In the genomic region with DNA sequence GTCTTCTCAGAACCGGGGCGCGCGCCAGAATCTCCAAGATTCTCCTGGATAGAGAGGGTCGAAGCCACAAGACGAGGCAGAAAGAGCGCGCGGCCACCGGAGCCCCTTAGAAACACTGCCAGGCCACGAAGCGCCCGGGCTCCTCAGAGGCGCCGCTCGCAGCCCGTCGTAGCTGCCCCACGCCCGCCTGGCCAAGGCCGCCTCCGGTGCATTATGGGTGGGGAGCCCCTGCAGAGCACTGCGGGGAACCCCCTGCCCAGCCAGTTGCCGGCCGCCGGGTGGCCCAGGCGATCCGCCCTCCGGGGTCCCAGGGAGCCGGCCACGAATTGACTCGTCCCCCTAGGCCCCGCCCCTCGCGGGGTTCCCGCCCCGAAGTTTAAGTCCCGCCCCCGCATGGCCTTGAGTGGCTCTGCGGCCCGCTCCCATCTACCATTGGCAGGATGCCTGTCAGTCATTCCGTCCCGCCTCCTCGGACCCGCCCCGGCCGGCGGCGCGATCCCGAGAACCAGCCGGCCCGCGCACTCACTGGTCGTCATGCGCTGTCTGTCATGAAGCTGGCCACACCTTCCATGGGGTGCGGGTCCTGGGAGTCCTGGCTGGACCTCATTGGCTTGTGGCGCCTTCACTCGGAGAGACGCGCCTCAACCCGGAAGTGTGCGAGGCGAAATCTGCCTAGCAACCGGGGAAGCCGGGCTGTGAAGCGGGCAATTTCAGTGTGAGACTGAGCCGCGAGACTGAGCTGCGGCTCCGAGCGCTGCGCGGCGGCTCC, we compare ENCODE assay signal across 8 cellular contexts. TPM values are rescaled to one million over a fixed set of nuclear protein-coding genes. Genes with fewer than 3 reads are reported as not detected.
DNase-seq lines count a peak whose midpoint lies in the region; ATAC-seq, FAIRE-seq and TF ChIP-seq lines count a peak whose summit lies in the region.

No MANE protein-coding gene starts in this region.

- peak overlapping the region; percentile 89 for H3K4me3 Mint-ChIP-seq in natural killer cell

- peak; percentile 83 to 94 (median 85) for ATAC-seq in natural killer cell

- DNase-seq in ELR (ENCODE audit: low read depth) (peak; percentile 100), H54 (ENCODE audit: insufficient read length, low spot score) (peak; percentile 96), LoVo (ENCODE audit: low spot score) (peak; percentile 99), RWPE1 (ENCODE audit: low spot score) (peak; percentile 96), fibroblast of peridontal ligament (ENCODE audit: extremely low read depth) (peak; percentile 99), natural killer cell (peak; percentile 99)
- DNase-seq in activated T-helper 9 cell treated with anti-CD3 and anti-CD28 coated beads, Interleukin-2, amount 50 U/mL, for 16 hours (ENCODE audit: low read depth): peak; percentile 99
- DNase-seq in stimulated activated naive CD4-positive, alpha-beta T cell (lab: John Stamatoyannopoulos, UW): peak; percentile 98 to 100 (median 99)

- POLR2A ChIA-PET in RWPE1 (lab: Yijun Ruan, JAX; ENCODE audit: low non-redundant PET): no interaction called here

- peak; percentile 58 for FAIRE-seq in H54 (lab: Jason Lieb, UNC)

- CTCF ChIA-PET in RWPE1 (lab: Yijun Ruan, JAX): interaction anchor here (1.0 kb wide), 1 partner anchor 12 kb away, joined by 3 read pairs; no protein-coding TSS in a partner anchor

- no peaks in the 10 kb centered on the region for H3K27me3 Mint-ChIP-seq in natural killer cell (ENCODE audit: low read depth in 2 of 2)

- H3K36me3 Mint-ChIP-seq in natural killer cell: no peaks in the 10 kb centered on the region

- peak overlapping the region; percentile 98 to 100 for H3K27ac Mint-ChIP-seq in natural killer cell

- H3K9me3 Mint-ChIP-seq in natural killer cell: no peaks in the 10 kb centered on the region

- intact Hi-C loops in natural killer cell (cut with micrococcal nuclease): loop anchor here (1.0 to 5.0 kb wide), 3 partner anchors 20 to 104 kb away; a partner anchor contains a TSS

- H3K27ac ChIP-seq in RWPE1: peak overlapping the region; percentile 93

- no peak for TF ChIP-seq CTCF in RWPE1 (conservative IDR thresholded peaks at IDR 0.05; ENCODE audit: low read depth)
- no peak for TF ChIP-seq CTCF in natural killer cell (IDR thresholded peaks at IDR 0.05)

- TF ChIP-seq POLR2A in H54 (IDR thresholded peaks at IDR 0.05; ENCODE audit: low read depth, low read length): peak; percentile 45

- H3K4me1 Mint-ChIP-seq in natural killer cell: peaks cover 42 to 48% of the 10 kb centered on the region in 2 donors

RNA-seq across cellular contexts. Expression of a gene that starts 20.2 kb away (rescaled TPM):
- total RNA-seq in natural killer cell: 100 to 1,000 TPM; 209 to 232 (median 230) TPM

Comparison
In these comparisons a context has a peak if more than half of its experiments do, and no peak if none do; other contexts are left out.
1. Peak in every context shown above with its lines: DNase-seq, ATAC-seq and H3K27ac ChIP-seq.